23 cellular contexts compared by ENCODE assay signal in the genomic region with DNA sequence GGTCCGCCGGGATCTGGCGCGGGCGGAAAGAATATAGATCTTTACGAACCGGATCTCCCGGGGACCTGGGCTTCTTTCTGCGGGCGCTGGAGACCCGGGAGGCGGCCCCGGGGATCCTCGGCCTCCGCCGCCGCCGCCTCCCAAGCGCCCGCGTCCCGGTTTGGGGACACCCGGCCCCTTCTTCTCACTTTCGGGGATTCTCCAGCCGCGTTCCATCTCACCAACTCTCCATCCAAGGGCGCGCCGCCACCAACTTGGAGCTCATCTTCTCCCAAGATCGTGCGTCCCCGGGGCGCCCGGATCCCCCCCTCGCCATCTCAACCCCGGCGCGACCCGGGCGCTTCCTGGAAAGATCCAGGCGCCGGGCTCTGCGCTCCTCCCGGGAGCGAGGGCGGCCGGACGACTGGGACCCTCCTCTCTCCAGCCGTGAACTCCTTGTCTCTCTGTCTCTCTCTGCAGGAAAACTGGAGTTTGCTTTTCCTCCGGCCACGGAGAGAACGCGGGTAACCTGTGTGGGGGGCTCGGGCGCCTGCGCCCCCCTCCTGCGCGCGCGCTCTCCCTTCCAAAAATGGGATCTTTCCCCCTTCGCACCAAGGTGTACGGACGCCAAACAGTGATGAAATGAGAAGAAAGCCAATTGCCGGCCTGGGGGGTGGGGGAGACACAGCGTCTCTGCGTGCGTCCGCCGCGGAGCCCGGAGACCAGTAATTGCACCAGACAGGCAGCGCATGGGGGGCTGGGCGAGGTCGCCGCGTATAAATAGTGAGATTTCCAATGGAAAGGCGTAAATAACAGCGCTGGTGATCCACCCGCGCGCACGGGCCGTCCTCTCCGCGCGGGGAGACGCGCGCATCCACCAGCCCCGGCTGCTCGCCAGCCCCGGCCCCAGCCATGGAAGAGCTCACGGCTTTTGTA. TPM values are rescaled to one million over a fixed set of nuclear protein-coding genes. Genes with fewer than 3 reads are reported as not detected.
DNase-seq lines count a peak whose midpoint lies in the region; ATAC-seq and TF ChIP-seq lines count a peak whose summit lies in the region.
"Had no signal": no experiment of that assay in that cellular context is flagged by ENCODE, and none has a peak within 500 bp of the region (broad histone marks: within the 10 kb centered on the region; RNA-seq: fewer than 3 reads in every experiment).

A gene (plus strand): TSS at position 785 of the 915 bp plus-strand sequence. CDS start 107 bp downstream, at position 892.

- H3K27ac ChIP-seq in suprapubic skin, result no peak within 1 kb of the TSS
- no peak within 1 kb of the TSS for H3K27ac ChIP-seq in gastroesophageal sphincter
- H3K27ac ChIP-seq: heart left ventricle had no signal

- no peak for ATAC-seq in activated naive CD8-positive, alpha-beta T cell treated with anti-CD3 and anti-CD28 coated beads, Interleukin-2, amount 50 U/mL, for 24 hours
- ATAC-seq in activated CD4-positive, CD25-positive, alpha-beta regulatory T cell treated with anti-CD3 and anti-CD28 coated beads, Interleukin-2, amount 50 U/mL, for 24 hours, result no peak
- ATAC-seq in gastroesophageal sphincter, result no peak
- ATAC-seq: heart left ventricle, left ventricle myocardium superior, natural killer cell, right cardiac atrium had no signal

- peak within 1 kb of the TSS; percentile 22 for H3K27ac Mint-ChIP-seq in activated naive CD8-positive, alpha-beta T cell treated with anti-CD3 and anti-CD28 coated beads, Interleukin-2, amount 50 U/mL, for 24 hours
- H3K27ac Mint-ChIP-seq: activated B cell treated with CpG ODN at 0.5 μM for 24 hours, natural killer cell had no signal

- peaks cover 6% of the 10 kb centered on the region for H3K9me3 Mint-ChIP-seq in activated naive CD8-positive, alpha-beta T cell treated with anti-CD3 and anti-CD28 coated beads, Interleukin-2, amount 50 U/mL, for 24 hours

- DNase-seq in activated effector memory CD4-positive, alpha-beta T cell treated with anti-CD3 and anti-CD28 coated beads, Interleukin-2, amount 50 U/mL, for 16 hours, result peak; percentile 47
- DNase-seq in activated effector memory CD4-positive, alpha-beta T cell treated with Interleukin-2 at 50 U/mL for 16 hours, result no peak
- DNase-seq in activated naive CD8-positive, alpha-beta T cell treated with anti-CD3 and anti-CD28 coated beads, Interleukin-2, amount 50 U/mL, for 24 hours, result no peak
- peak in 1 of 2 donors; percentile 13 for DNase-seq in lower leg skin (ENCODE audit: low spot score in 2 of 2)
- peak in 1 of 2 donors; percentile 70 for DNase-seq in suprapubic skin (ENCODE audit: low spot score in 2 of 2)
- DNase-seq in NCI-H69 (lab: John Stamatoyannopoulos, UW), result no peak
- DNase-seq: activated B cell treated with CpG ODN at 0.5 μM for 24 hours; amygdala; Caco-2; erythroblast; heart left ventricle; left ventricle myocardium superior; MG63; natural killer cell; NCI-H2029 treated with DMSO at 0.1 percent for 48 hours; NCI-H748 treated with DMSO at 0.1 percent for 48 hours; right cardiac atrium; stimulated activated CD4-positive, alpha-beta T cell treated with anti-CD3 and anti-CD28 coated beads, Interleukin-2, amount 100 ng/mL, for 48 hours; stimulated activated CD8-positive, alpha-beta memory T cell treated with anti-CD3 and anti-CD28 coated beads, Interleukin-4, amount 100 ng/mL, for 48 hours had no signal

- 2 to 4% methylated on average over 79 to 93 of the region's 93 CpGs for WGBS in lower leg skin, 2 donors
- 2% methylated on average over 42 of the region's 93 CpGs for WGBS in suprapubic skin
- 0% methylated on average over 17 to 40 of the region's 93 CpGs for WGBS in gastroesophageal sphincter (ENCODE audit: low coverage in 1 of 2), 2 donors

- TF ChIP-seq POLR2A in lower leg skin (IDR thresholded peaks at IDR 0.05) (no peak), suprapubic skin (IDR thresholded peaks at IDR 0.05) (no peak), gastroesophageal sphincter (IDR thresholded peaks at IDR 0.05) (no peak)

- peaks cover 77% of the 10 kb centered on the region for H3K27me3 ChIP-seq in suprapubic skin
- peaks cover 81% of the 10 kb centered on the region for H3K27me3 ChIP-seq in gastroesophageal sphincter

- H3K9me3 ChIP-seq in suprapubic skin, result no peaks in the 10 kb centered on the region
- H3K9me3 ChIP-seq in gastroesophageal sphincter, result no peaks in the 10 kb centered on the region
- H3K9me3 ChIP-seq: Caco-2, heart left ventricle, tibial artery had no signal

- TF ChIP-seq EP300 in suprapubic skin (IDR thresholded peaks at IDR 0.05) (no peak), gastroesophageal sphincter (IDR thresholded peaks at IDR 0.05) (no peak)

- no peaks in the 10 kb centered on the region for H3K36me3 Mint-ChIP-seq in activated naive CD8-positive, alpha-beta T cell treated with anti-CD3 and anti-CD28 coated beads, Interleukin-2, amount 50 U/mL, for 24 hours (ENCODE audit: low read depth)
- H3K36me3 Mint-ChIP-seq: natural killer cell had no signal

- H3K4me1 ChIP-seq in suprapubic skin (no peaks in the 10 kb centered on the region), gastroesophageal sphincter (no peaks in the 10 kb centered on the region)
- H3K4me1 ChIP-seq: Caco-2 had no signal

- H3K4me3 ChIP-seq in lower leg skin (ENCODE audit: low read depth, poor library complexity, severe bottlenecking) (peak within 1 kb of the TSS; percentile 15), suprapubic skin (peak within 1 kb of the TSS; percentile 24), gastroesophageal sphincter (no peak within 1 kb of the TSS)
- H3K4me3 ChIP-seq: heart left ventricle, MG63 had no signal

- H3K36me3 ChIP-seq in suprapubic skin, result no peaks in the 10 kb centered on the region
- no peaks in the 10 kb centered on the region for H3K36me3 ChIP-seq in gastroesophageal sphincter
- H3K36me3 ChIP-seq: heart left ventricle, MG63, tibial artery had no signal

- peaks cover 2% of the 10 kb centered on the region for H3K4me1 Mint-ChIP-seq in activated naive CD8-positive, alpha-beta T cell treated with anti-CD3 and anti-CD28 coated beads, Interleukin-2, amount 50 U/mL, for 24 hours

- H3K27me3 Mint-ChIP-seq in activated naive CD8-positive, alpha-beta T cell treated with anti-CD3 and anti-CD28 coated beads, Interleukin-2, amount 50 U/mL, for 24 hours, result peaks cover 75% of the 10 kb centered on the region

- intact Hi-C loops in lower leg skin (cut with DNase I; ENCODE audit: low total_unique reads), result no loop called here

- TF ChIP-seq CTCF in lower leg skin (IDR thresholded peaks at IDR 0.05) (no peak), suprapubic skin (IDR thresholded peaks at IDR 0.05) (no peak), gastroesophageal sphincter (IDR thresholded peaks at IDR 0.05) (no peak)

- no peak within 1 kb of the TSS for H3K4me3 Mint-ChIP-seq in activated naive CD8-positive, alpha-beta T cell treated with anti-CD3 and anti-CD28 coated beads, Interleukin-2, amount 50 U/mL, for 24 hours
- H3K4me3 Mint-ChIP-seq: activated B cell treated with CpG ODN at 0.5 μM for 24 hours, natural killer cell had no signal

RNA-seq across cellular contexts. Expression of the gene that starts here (rescaled TPM):
- 1 to 10 TPM in 1 of 4 donors, under 1 TPM in 1, not detected in 2; 0.54 to 2.4 TPM for total RNA-seq in lower leg skin
- under 1 TPM in 3 of 4 donors, not detected in 1; 0.16 to 0.32 (median 0.23) TPM for total RNA-seq in suprapubic skin
- not detected for total RNA-seq in gastroesophageal sphincter
- total RNA-seq: activated B cell treated with CpG ODN at 0.5 μM for 24 hours, Caco-2, heart left ventricle, left ventricle myocardium superior, natural killer cell, right cardiac atrium, RPMI7951 had no signal

Comparison
In these comparisons a context has a peak if more than half of its experiments do, and no peak if none do; other contexts are left out.
1. H3K4me3 ChIP-seq: peak in lower leg skin (single experiment) and suprapubic skin (single experiment); none in gastroesophageal sphincter (0 of 2).